In the genomic region with DNA sequence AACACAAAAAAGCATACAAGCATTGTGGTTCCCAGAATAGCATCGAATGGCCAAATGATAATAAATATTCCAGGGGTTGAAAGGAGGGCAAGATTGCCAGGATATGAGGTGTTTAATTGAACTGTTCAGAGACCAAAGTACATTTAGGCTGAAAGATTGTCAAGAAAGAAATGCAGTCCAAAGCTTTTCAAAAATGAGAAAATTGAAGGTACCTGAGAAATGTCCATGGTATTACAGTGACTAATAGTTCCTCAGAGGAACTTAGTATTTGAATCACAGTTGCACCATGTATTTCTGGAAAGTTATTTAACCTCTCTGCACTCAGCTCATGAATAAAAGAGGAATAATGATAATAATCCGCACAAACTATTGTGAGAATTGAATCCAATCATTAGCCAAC, we compare ENCODE assay signal across 30 cellular contexts.
DNase-seq lines count a peak whose midpoint lies in the region; ATAC-seq and TF ChIP-seq lines count a peak whose summit lies in the region.
"Had no signal": no experiment of that assay in that cellular context is flagged by ENCODE, and none has a peak within 500 bp of the region (broad histone marks: within the 10 kb centered on the region; RNA-seq: fewer than 3 reads in every experiment).

No MANE protein-coding gene starts in this region.

- H3K4ac ChIP-seq in IMR-90 (ENCODE audit: low read depth, low read length), result peak overlapping the region; percentile 76

- peak overlapping the region; percentile 54; the same call in 1 of the 2 replicates for H3K18ac ChIP-seq in IMR-90 (ENCODE audit: low read depth, low read length)

- TF ChIP-seq CTCF in IMR-90 (conservative IDR thresholded peaks at IDR 0.05; ENCODE audit: low read depth, low read length) (no peak), fibroblast of mammary gland (conservative IDR thresholded peaks at IDR 0.05; ENCODE audit: control insufficient read depth, insufficient read depth, low read depth, low read length) (no peak)

- no peak overlapping the region for H3K9ac ChIP-seq in IMR-90 (ENCODE audit: low read depth, low read length)

- no peak overlapping the region for H3K56ac ChIP-seq in IMR-90 (ENCODE audit: extremely low read depth, insufficient read depth, low read length)

- no peak overlapping the region for H3K4me2 ChIP-seq in IMR-90 (ENCODE audit: low read depth, low read length)

- no TSS peak for BruUV-seq in IMR-90 (replicated peaks; lab: Mats Ljungman, UMichigan)

- peak overlapping the region; percentile 91 for H2BK20ac ChIP-seq in IMR-90 (ENCODE audit: low read depth, low read length)

- no peak overlapping the region; the same call in 1 of the 2 replicates for H4K5ac ChIP-seq in IMR-90 (ENCODE audit: low read depth, low read length)

- no peak for TF ChIP-seq RAD21 in IMR-90 (IDR thresholded peaks at IDR 0.05; ENCODE audit: low read length)

- no peak overlapping the region for H3K23ac ChIP-seq in IMR-90 (ENCODE audit: low read depth, low read length)

- 0 out of 2 replicates have a peak overlapping the region, but pooled peaks have one; percentile 59 for H3K14ac ChIP-seq in IMR-90 (replicated peaks; ENCODE audit: low read depth, low read length)

- no peak for TF ChIP-seq POLR2A in IMR-90 (IDR thresholded peaks at IDR 0.05; ENCODE audit: low read depth, low read length)

- no peaks in the 10 kb centered on the region; the same call in 1 of the 2 replicates for H4K20me1 ChIP-seq in IMR-90 (ENCODE audit: insufficient read depth, low read length)

- DNase-seq in ELR (ENCODE audit: low read depth) (peak; percentile 50), IMR-90 (peak; percentile 39), fibroblast of mammary gland (ENCODE audit: low read depth) (peak; percentile 48), renal cortical epithelial cell (ENCODE audit: low read depth) (peak; percentile 25), SK-N-DZ (ENCODE audit: low spot score) (no peak)
- no peak for DNase-seq in stimulated activated CD8-positive, alpha-beta memory T cell treated with anti-CD3 and anti-CD28 coated beads, Interleukin-4, amount 100 ng/mL, for 48 hours
- DNase-seq: activated CD4-positive, alpha-beta T cell treated with anti-CD3 and anti-CD28 coated beads, Interleukin-2, amount 10 ng/mL, durations not matched to agents 24 days and 14 days; activated gamma-delta T cell treated with Interleukin-2 at 50 U/mL for 16 hours; activated naive CD8-positive, alpha-beta T cell treated with anti-CD3 and anti-CD28 coated beads, Interleukin-2, amount 50 U/mL, for 24 hours; activated T-cell treated with anti-CD3 and anti-CD28 coated beads, Interleukin-2, amount 50 U/mL, for 24 hours; Calu3; cortex of kidney; DMS79 treated with DMSO at 0.1 percent for 48 hours; hypothalamus; natural killer cell; NCI-H1092; NCI-H1694 treated with DMSO at 0.1 percent for 48 hours; NCI-H2171 treated with DMSO at 0.1 percent for 48 hours; NCI-H524; retina; SHP77 treated with DMSO at 0.1 percent for 48 hours; spleen; stimulated activated CD4-positive, alpha-beta T cell treated with anti-CD3 and anti-CD28 coated beads, Interleukin-2, amount 100 ng/mL, for 48 hours; SW 1271; T-helper 9 cell had no signal

- H2BK5ac ChIP-seq in IMR-90 (ENCODE audit: low read depth, low read length, poor library complexity, severe bottlenecking), result peak overlapping the region; percentile 59

- H2BK15ac ChIP-seq in IMR-90 (ENCODE audit: low read depth, low read length), result no peak overlapping the region; the same call in 2 of the 3 replicates

- no peaks in the 10 kb centered on the region for H3K36me3 ChIP-seq in IMR-90 (ENCODE audit: control insufficient read depth, insufficient read depth, low read length)
- H3K36me3 ChIP-seq: spleen, upper lobe of left lung had no signal

- peak overlapping the region; percentile 77 for H2AK5ac ChIP-seq in IMR-90 (ENCODE audit: low read depth, low read length)

- H3K9me3 ChIP-seq in IMR-90 (ENCODE audit: control insufficient read depth, insufficient read depth, low read length), result no peaks in the 10 kb centered on the region
- H3K9me3 ChIP-seq: spleen, upper lobe of left lung had no signal

- WGBS in IMR-90 (ENCODE audit: extremely low coverage in 2 of 2, insufficient read length in 1 of 2), 2 experiments, result no CpG with 5 or more reads among the region's 2 CpGs

- dilution Hi-C loops in IMR-90 (cut with HindIII; ENCODE audit: low sequenced_read_pairs, unreplicated experiment), result no loop called here

- H2AFZ ChIP-seq in IMR-90 (replicated peaks; ENCODE audit: low read length, poor library complexity), result no peak overlapping the region

- H4K8ac ChIP-seq in IMR-90 (ENCODE audit: low read depth in 2 of 2, low read length in 2 of 2), result peak overlapping the region; percentile 18 to 63; a peak in 2 of 4 replicates

- POLR2A ChIA-PET in IMR-90 (lab: Charles Lee; ENCODE audit: unreplicated experiment), result no interaction called here

- ATAC-seq in IMR-90 (ENCODE audit: low read depth), result no peak
- no peak for ATAC-seq in GM21717 (IDR thresholded peaks at IDR 0.05; ENCODE audit: unreplicated experiment)
- ATAC-seq: activated naive CD8-positive, alpha-beta T cell treated with anti-CD3 and anti-CD28 coated beads, Interleukin-2, amount 50 U/mL, for 24 hours; esophagus mucosa; GM12878; natural killer cell; Panc1 had no signal

- H3K4me1 ChIP-seq in IMR-90 (ENCODE audit: control insufficient read depth, insufficient read depth, low read length), result peaks cover 18% of the 10 kb centered on the region
- H3K4me1 ChIP-seq: spleen had no signal

- CTCF ChIA-PET in IMR-90 (lab: Yijun Ruan, JAX), result interaction anchor here (1.1 kb wide), 1 partner anchor 143 kb away, joined by 3 read pairs; no protein-coding TSS in a partner anchor

- H3K4me3 ChIP-seq in IMR-90 (ENCODE audit: insufficient read depth, low read depth, low read length), result no peak overlapping the region
- no peak overlapping the region for H3K4me3 ChIP-seq in fibroblast of mammary gland (ENCODE audit: control insufficient read depth, low read depth, low read length)
- H3K4me3 ChIP-seq: GM12878, spleen, upper lobe of left lung had no signal

- no peak overlapping the region for H3K27ac ChIP-seq in IMR-90 (ENCODE audit: insufficient read depth, low read length)
- H3K27ac ChIP-seq: spleen, upper lobe of left lung had no signal

- no peaks in the 10 kb centered on the region for H3K27me3 ChIP-seq in IMR-90 (ENCODE audit: control insufficient read depth, insufficient read depth, low read length)
- H3K27me3 ChIP-seq: spleen, upper lobe of left lung had no signal

- H2AK9ac ChIP-seq in IMR-90 (replicated peaks; ENCODE audit: low read depth, low read length, poor library complexity), result no peak overlapping the region

- peak overlapping the region; percentile 74 for H2BK120ac ChIP-seq in IMR-90 (ENCODE audit: low read depth, low read length)

- peaks cover 10% of the 10 kb centered on the region for H3K9me1 ChIP-seq in IMR-90 (ENCODE audit: insufficient read depth, low read length)

- no peaks in the 10 kb centered on the region for H3K79me1 ChIP-seq in IMR-90 (ENCODE audit: low read depth in 1 of 2, low read length in 2 of 2)

- in situ Hi-C loops in IMR-90 (cut with MboI; ENCODE audit: low sequenced_read_pairs), result no loop called here

- intact Hi-C loops in IMR-90 (cut with micrococcal nuclease), result loop anchor here (10.0 kb wide), 2 partner anchors 132 to 278 kb away; no protein-coding TSS in a partner anchor

- H4K91ac ChIP-seq in IMR-90 (ENCODE audit: insufficient read depth, low read depth, low read length), result peak overlapping the region; percentile 19; the same call in 1 of the 2 replicates

TF ChIP-seq in IMR-90, 13 proteins besides CTCF, POLR2A, EP300 and RAD21:
- TF ChIP-seq, protein P1, sequence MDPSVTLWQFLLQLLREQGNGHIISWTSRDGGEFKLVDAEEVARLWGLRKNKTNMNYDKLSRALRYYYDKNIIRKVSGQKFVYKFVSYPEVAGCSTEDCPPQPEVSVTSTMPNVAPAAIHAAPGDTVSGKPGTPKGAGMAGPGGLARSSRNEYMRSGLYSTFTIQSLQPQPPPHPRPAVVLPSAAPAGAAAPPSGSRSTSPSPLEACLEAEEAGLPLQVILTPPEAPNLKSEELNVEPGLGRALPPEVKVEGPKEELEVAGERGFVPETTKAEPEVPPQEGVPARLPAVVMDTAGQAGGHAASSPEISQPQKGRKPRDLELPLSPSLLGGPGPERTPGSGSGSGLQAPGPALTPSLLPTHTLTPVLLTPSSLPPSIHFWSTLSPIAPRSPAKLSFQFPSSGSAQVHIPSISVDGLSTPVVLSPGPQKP (IDR thresholded peaks at IDR 0.05; ENCODE audit: borderline replicate concordance, low read depth, low read length), result no peak
- TF ChIP-seq NFE2L2 (IDR thresholded peaks at IDR 0.05; ENCODE audit: low read depth, low read length) (no peak), FOS (IDR thresholded peaks at IDR 0.05; ENCODE audit: low read depth, low read length) (no peak), MXI1 (IDR thresholded peaks at IDR 0.05; ENCODE audit: borderline replicate concordance, low read depth, low read length) (no peak), MAZ (IDR thresholded peaks at IDR 0.05; ENCODE audit: borderline replicate concordance, low read depth, low read length) (no peak), CHD1 (IDR thresholded peaks at IDR 0.05; ENCODE audit: low read depth, low read length) (no peak), CEBPB (IDR thresholded peaks at IDR 0.05; ENCODE audit: low read depth, low read length) (no peak), BHLHE40 (IDR thresholded peaks at IDR 0.05; ENCODE audit: low read depth, low read length) (no peak), RFX5 (IDR thresholded peaks at IDR 0.05; ENCODE audit: low read depth, low read length) (no peak), SMC3 (IDR thresholded peaks at IDR 0.05; ENCODE audit: low read depth, low read length) (no peak), MAFK (IDR thresholded peaks at IDR 0.05; ENCODE audit: low read depth, low read length) (no peak), RCOR1 (IDR thresholded peaks at IDR 0.05; ENCODE audit: insufficient replicate concordance, low read length) (no peak)
- TF ChIP-seq, protein P2, sequence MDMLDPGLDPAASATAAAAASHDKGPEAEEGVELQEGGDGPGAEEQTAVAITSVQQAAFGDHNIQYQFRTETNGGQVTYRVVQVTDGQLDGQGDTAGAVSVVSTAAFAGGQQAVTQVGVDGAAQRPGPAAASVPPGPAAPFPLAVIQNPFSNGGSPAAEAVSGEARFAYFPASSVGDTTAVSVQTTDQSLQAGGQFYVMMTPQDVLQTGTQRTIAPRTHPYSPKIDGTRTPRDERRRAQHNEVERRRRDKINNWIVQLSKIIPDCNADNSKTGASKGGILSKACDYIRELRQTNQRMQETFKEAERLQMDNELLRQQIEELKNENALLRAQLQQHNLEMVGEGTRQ (IDR thresholded peaks at IDR 0.05; ENCODE audit: low read depth, low read length), result no peak
TF ChIP-seq in IMR-90: peak in this region for 0.

Comparison
In these comparisons a context has a peak if more than half of its experiments do, and no peak if none do; other contexts are left out.
1. DNase-seq: peak in ELR (single experiment), IMR-90 (single experiment), fibroblast of mammary gland (single experiment) and renal cortical epithelial cell (single experiment); none in stimulated activated CD8-positive, alpha-beta memory T cell treated with anti-CD3 and anti-CD28 coated beads, Interleukin-4, amount 100 ng/mL, for 48 hours (single experiment) and SK-N-DZ (single experiment).